In genomic region chr11:6635082-6635932, GRCh38 we compare ENCODE assay signal across 1 cellular context.
TF ChIP-seq lines count a peak whose summit lies in the region.

No MANE protein-coding gene starts in this region.

TF ChIP-seq in IMR-90, 13 proteins besides CTCF, POLR2A, EP300 and RAD21:
- TF ChIP-seq CHD1 (IDR thresholded peaks at IDR 0.05; ENCODE audit: low read depth, low read length) (no peak), SMC3 (IDR thresholded peaks at IDR 0.05; ENCODE audit: low read depth, low read length) (no peak), MAZ (IDR thresholded peaks at IDR 0.05; ENCODE audit: borderline replicate concordance, low read depth, low read length) (no peak)
